ENCODE assay signal across 29 cellular contexts in the genomic region with DNA sequence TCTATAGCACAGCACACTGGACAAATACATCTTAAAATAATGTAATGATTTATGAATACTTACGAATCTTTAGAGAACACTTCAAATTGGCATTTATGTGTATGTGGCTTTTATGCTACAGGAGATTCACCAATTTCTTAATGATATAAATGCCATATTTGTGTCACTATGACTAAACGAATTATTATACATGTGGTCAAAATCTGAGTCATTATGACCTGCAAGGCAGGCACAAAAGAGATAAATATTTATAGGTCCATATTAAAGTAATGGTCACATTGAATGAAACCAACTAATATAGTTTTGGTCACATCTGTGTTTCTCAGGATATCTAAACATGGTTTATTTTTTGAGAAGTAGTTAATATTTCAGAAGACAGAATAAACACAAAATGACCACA.
"Had no signal": no experiment of that assay in that cellular context is flagged by ENCODE, and none has a peak within 500 bp of the region (broad histone marks: within the 10 kb centered on the region; RNA-seq: fewer than 3 reads in every experiment).

No MANE protein-coding gene starts in this region.

- DNase-seq: activated B cell treated with CpG ODN at 0.5 μM for 24 hours; activated CD4-positive, alpha-beta memory T cell treated with anti-CD3 and anti-CD28 coated beads for 36 hours; activated CD4-positive, alpha-beta T cell treated with anti-CD3 and anti-CD28 coated beads for 4 hours; activated CD4-positive, alpha-beta T cell treated with anti-CD3 and anti-CD28 coated beads, Interleukin-2, amount 10 ng/mL, durations not matched to agents 24 days and 14 days; activated CD4-positive, alpha-beta T cell treated with anti-CD3 and anti-CD28 coated beads, Interleukin-2, amount 50 U/mL, for 1 hour; activated CD4-positive, alpha-beta T cell treated with anti-CD3 and anti-CD28 coated beads, Interleukin-2, amount 50 U/mL, for 4 hours; activated CD4-positive, CD25-positive, alpha-beta regulatory T cell treated with anti-CD3 and anti-CD28 coated beads, Interleukin-2, amount 50 U/mL, for 72 hours; activated CD8-positive, alpha-beta memory T cell treated with anti-CD3 and anti-CD28 coated beads, Interleukin-2, amount 50 U/mL, for 4 hours; activated CD8-positive, alpha-beta T cell treated with anti-CD3 and anti-CD28 coated beads for 36 hours; activated effector memory CD4-positive, alpha-beta T cell treated with anti-CD3 and anti-CD28 coated beads, Interleukin-2, amount 50 U/mL, for 16 hours; activated gamma-delta T cell treated with Interleukin-2 at 50 U/mL for 16 hours; activated naive CD4-positive, alpha-beta T cell; activated naive CD4-positive, alpha-beta T cell treated with anti-CD3 and anti-CD28 coated beads for 36 hours; activated naive CD4-positive, alpha-beta T cell treated with anti-CD3 and anti-CD28 coated beads, Interleukin-2, amount 50 U/mL, for 16 hours; activated naive CD8-positive, alpha-beta T cell treated with anti-CD3 and anti-CD28 coated beads for 36 hours; activated T-cell treated with anti-CD3 and anti-CD28 coated beads for 4 hours; activated T-cell treated with anti-CD3 and anti-CD28 coated beads, Interleukin-2, amount 50 U/mL, for 1 hour; activated T-cell treated with anti-CD3 and anti-CD28 coated beads, Interleukin-2, amount 50 U/mL, for 4 hours; activated T-cell treated with anti-CD3 and anti-CD28 coated beads, Interleukin-2, amount 50 U/mL, for 72 hours; adrenal gland; amniotic stem cell; aorta; central memory CD4-positive, alpha-beta T cell; T-helper 17 cell; T1000 had no signal

- ATAC-seq: activated CD8-positive, alpha-beta T cell treated with anti-CD3 and anti-CD28 coated beads for 36 hours; activated naive CD4-positive, alpha-beta T cell treated with anti-CD3 and anti-CD28 coated beads, Interleukin-2, amount 50 U/mL, for 72 hours; activated T-cell treated with anti-CD3 and anti-CD28 coated beads, Interleukin-2, amount 50 U/mL, for 4 hours; activated T-cell treated with anti-CD3 and anti-CD28 coated beads, Interleukin-2, amount 50 U/mL, for 72 hours; activated T-helper 17 cell treated with anti-CD3 and anti-CD28 coated beads, Interleukin-2, amount 50 U/mL, for 72 hours; T-helper 17 cell had no signal

- H3K36me3 ChIP-seq: adrenal gland had no signal

- H3K27me3 ChIP-seq: adrenal gland had no signal

- H3K4me3 ChIP-seq: adrenal gland had no signal

- H3K9me3 ChIP-seq: adrenal gland had no signal

- H3K4me1 ChIP-seq: adrenal gland had no signal

- FAIRE-seq: TTC549 had no signal

- H3K27ac ChIP-seq: adrenal gland, VCaP had no signal
